17 cellular contexts compared by ENCODE assay signal in the genomic region with DNA sequence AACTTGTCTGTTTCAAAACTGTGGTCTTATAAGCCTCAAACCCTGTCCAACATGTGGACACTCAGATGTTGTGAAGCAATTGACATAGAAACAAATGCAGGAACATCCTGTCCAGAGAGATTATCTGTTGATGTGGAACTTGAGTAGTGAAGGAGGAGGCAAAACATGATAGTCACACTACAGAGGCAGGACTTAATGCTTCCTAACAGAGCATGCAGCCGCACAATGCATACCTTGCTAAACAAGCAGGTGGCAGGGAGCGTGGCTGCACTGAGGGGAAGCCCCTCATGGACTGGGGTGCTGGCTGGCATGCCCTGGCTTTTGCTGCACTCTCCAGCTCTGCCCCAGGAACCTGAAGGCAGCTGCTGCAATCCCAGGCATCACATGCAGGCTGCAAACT. TPM values are rescaled to one million over a fixed set of nuclear protein-coding genes. Genes with fewer than 3 reads are reported as not detected.
A peak's percentile ranks its signal among the peaks of the same experiment; 100 is the strongest.
DNase-seq lines count a peak whose midpoint lies in the region; ATAC-seq and TF ChIP-seq lines count a peak whose summit lies in the region.
"Had no signal": no experiment of that assay in that cellular context is flagged by ENCODE, and none has a peak within 500 bp of the region (broad histone marks: within the 10 kb centered on the region; RNA-seq: fewer than 3 reads in every experiment).

No MANE protein-coding gene starts in this region.

- peaks cover 80% of the 10 kb centered on the region for H3K36me3 Mint-ChIP-seq in activated T-cell treated with anti-CD3 and anti-CD28 coated beads, Interleukin-2, amount 50 U/mL, for 24 hours (ENCODE audit: low read depth)
- H3K36me3 Mint-ChIP-seq in activated T-cell treated with anti-CD3 and anti-CD28 coated beads, Interleukin-2, amount 50 U/mL, for 4 hours (ENCODE audit: insufficient read depth), result peaks cover 11% of the 10 kb centered on the region

- H3K9me3 ChIP-seq in gastrocnemius medialis (no peaks in the 10 kb centered on the region), GM23248 (ENCODE audit: low read depth) (no peaks in the 10 kb centered on the region)
- H3K9me3 ChIP-seq: BLaER1 treated with 17β-estradiol and CSF1 and Interleukin-3, amounts not matched to agents 10 nM and 100 nM had no signal

- H3K4me2 ChIP-seq in GM23248 (ENCODE audit: unreplicated experiment), result no peak overlapping the region
- H3K4me2 ChIP-seq: BLaER1 treated with 17β-estradiol and CSF1 and Interleukin-3, amounts not matched to agents 10 nM and 100 nM had no signal

- H3K9me2 ChIP-seq in GM23248 (ENCODE audit: insufficient read depth), result no peaks in the 10 kb centered on the region

- H3K9ac ChIP-seq in GM23248, result no peak overlapping the region
- H3K9ac ChIP-seq: BLaER1 treated with 17β-estradiol and CSF1 and Interleukin-3, amounts not matched to agents 10 nM and 100 nM had no signal

- DNase-seq in activated T-cell treated with anti-CD3 and anti-CD28 coated beads, Interleukin-2, amount 50 U/mL, for 24 hours, result no peak
- no peak for DNase-seq in activated T-cell treated with anti-CD3 and anti-CD28 coated beads, Interleukin-2, amount 50 U/mL, for 4 hours
- DNase-seq in MV-4-11 (lab: John Stamatoyannopoulos, UW) (peak; percentile 7), fibroblast of villous mesenchyme (ENCODE audit: low read depth) (peak; percentile 8), gastrocnemius medialis (peak; percentile 75), GM23248 (no peak), NCI-H446 (lab: John Stamatoyannopoulos, UW) (no peak), NCI-H2081 (lab: John Stamatoyannopoulos, UW) (no peak)
- DNase-seq: 8988T, IMR-90, Kasumi-1, MM.1S, NCI-H1105 treated with DMSO at 0.1 percent for 48 hours, NCI-H1694 treated with DMSO at 0.1 percent for 48 hours, NCI-H69, SIG-M5 had no signal

- no peak for ATAC-seq in activated T-cell treated with anti-CD3 and anti-CD28 coated beads, Interleukin-2, amount 50 U/mL, for 4 hours
- ATAC-seq in gastrocnemius medialis, result peak; percentile 83 to 86

- no peaks in the 10 kb centered on the region for H3K9me3 Mint-ChIP-seq in activated T-cell treated with anti-CD3 and anti-CD28 coated beads, Interleukin-2, amount 50 U/mL, for 24 hours
- no peaks in the 10 kb centered on the region for H3K9me3 Mint-ChIP-seq in activated T-cell treated with anti-CD3 and anti-CD28 coated beads, Interleukin-2, amount 50 U/mL, for 4 hours

- H3F3A ChIP-seq in GM23248 (ENCODE audit: insufficient read depth), result no peaks in the 10 kb centered on the region

- no peak overlapping the region for H2AFZ ChIP-seq in GM23248

- no peaks in the 10 kb centered on the region for H4K20me1 ChIP-seq in GM23248 (ENCODE audit: insufficient read depth)

- H3K36me3 ChIP-seq in gastrocnemius medialis (peaks cover 0 to 15% of the 10 kb centered on the region in 2 donors), GM23248 (ENCODE audit: low read depth) (no peaks in the 10 kb centered on the region)

- TF ChIP-seq CTCF in fibroblast of villous mesenchyme (IDR thresholded peaks at IDR 0.05; ENCODE audit: insufficient read depth, low read depth, low read length) (no peak), gastrocnemius medialis (IDR thresholded peaks at IDR 0.05 in 4 of 5, conservative IDR thresholded peaks at IDR 0.05 in 1 of 5) (no peak)

- H3K27ac ChIP-seq in gastrocnemius medialis, result peak overlapping the region; percentile 91 to 100 (median 96)
- H3K27ac ChIP-seq in GM23248, result no peak overlapping the region
- H3K27ac ChIP-seq: BLaER1 treated with 17β-estradiol and CSF1 and Interleukin-3, amounts not matched to agents 10 nM and 100 nM had no signal

- intact Hi-C loops in gastrocnemius medialis (cut with DNase I; ENCODE audit: low total_unique reads), result no loop called here

- no peak overlapping the region for H3K4me3 Mint-ChIP-seq in activated T-cell treated with anti-CD3 and anti-CD28 coated beads, Interleukin-2, amount 50 U/mL, for 24 hours
- H3K4me3 Mint-ChIP-seq in activated T-cell treated with anti-CD3 and anti-CD28 coated beads, Interleukin-2, amount 50 U/mL, for 4 hours, result no peak overlapping the region

- H3K4me3 ChIP-seq in fibroblast of villous mesenchyme (ENCODE audit: low read depth, low read length), result no peak overlapping the region
- H3K4me3 ChIP-seq in gastrocnemius medialis, result peak overlapping the region in 1 of 4 donors; percentile 10
- no peak overlapping the region for H3K4me3 ChIP-seq in GM23248
- H3K4me3 ChIP-seq: BLaER1 treated with 17β-estradiol and CSF1 and Interleukin-3, amounts not matched to agents 10 nM and 100 nM had no signal

- peak; percentile 60 to 85 for TF ChIP-seq POLR2A in gastrocnemius medialis (IDR thresholded peaks at IDR 0.05)

- in situ Hi-C loops in gastrocnemius medialis (cut with MboI; ENCODE audit: low sequenced_read_pairs in 4 of 4) (loop anchor here in 2 of 4 donors (10.0 kb wide), 2 partner anchors 147 to 157 kb away; partner anchors contain the start of gene CLTCL1 (in 1 of the 2)), GM23248 (cut with MboI) (no loop called here)

- peaks cover 85% of the 10 kb centered on the region for H3K79me2 ChIP-seq in GM23248 (ENCODE audit: insufficient read depth)

- WGBS in GM23248 (ENCODE audit: low coverage in 1 of 2, low lambda C conversion rate in 2 of 2, missing lambda C conversion rate in 2 of 2), 2 experiments, result 97 to 98% methylated on average over 2 of the region's 2 CpGs

- H3K27me3 ChIP-seq in gastrocnemius medialis (no peaks in the 10 kb centered on the region), GM23248 (replicated peaks; ENCODE audit: insufficient read depth) (no peaks in the 10 kb centered on the region)
- H3K27me3 ChIP-seq: BLaER1 treated with 17β-estradiol and CSF1 and Interleukin-3, amounts not matched to agents 10 nM and 100 nM had no signal

- no peaks in the 10 kb centered on the region for H3K27me3 Mint-ChIP-seq in activated T-cell treated with anti-CD3 and anti-CD28 coated beads, Interleukin-2, amount 50 U/mL, for 24 hours
- H3K27me3 Mint-ChIP-seq in activated T-cell treated with anti-CD3 and anti-CD28 coated beads, Interleukin-2, amount 50 U/mL, for 4 hours (ENCODE audit: low read depth), result no peaks in the 10 kb centered on the region

- H3K27ac Mint-ChIP-seq in activated T-cell treated with anti-CD3 and anti-CD28 coated beads, Interleukin-2, amount 50 U/mL, for 24 hours, result peak overlapping the region; percentile 17

- peaks cover 40% of the 10 kb centered on the region for H3K4me1 Mint-ChIP-seq in activated T-cell treated with anti-CD3 and anti-CD28 coated beads, Interleukin-2, amount 50 U/mL, for 24 hours (ENCODE audit: low read depth)
- peaks cover 26% of the 10 kb centered on the region for H3K4me1 Mint-ChIP-seq in activated T-cell treated with anti-CD3 and anti-CD28 coated beads, Interleukin-2, amount 50 U/mL, for 4 hours (ENCODE audit: low read depth)

- H3K4me1 ChIP-seq in gastrocnemius medialis (peaks cover 80 to 90% of the 10 kb centered on the region in 2 donors), GM23248 (ENCODE audit: insufficient read depth) (no peaks in the 10 kb centered on the region; the same call in 1 of the 2 replicates)

RNA-seq across cellular contexts. Expression of gene C22orf39, which starts 5.3 kb away (rescaled TPM):
- total RNA-seq in activated T-cell treated with anti-CD3 and anti-CD28 coated beads, Interleukin-2, amount 50 U/mL, for 4 hours, result 10 to 100 TPM; 14.3 to 20.9 (median 18.8) TPM
- total RNA-seq in fibroblast of villous mesenchyme (11.3 and 12.5 TPM in 2 replicates), gastrocnemius medialis (100 to 1,000 TPM; 157 to 182 (median 178) TPM)
- total RNA-seq in GM23248 (2014; rRNA removed; shearing (Covaris generic)), result 14.4 and 15.0 TPM in 2 replicates
- 21.3 and 22.8 TPM in 2 replicates for polyA plus RNA-seq in GM23248 (2016; fragmentation: Nextera tagmentation; extraction: Ambion mirVana)

RNA-seq across cellular contexts. Expression of gene MRPL40, which starts 9.8 kb away (rescaled TPM):
- total RNA-seq in activated T-cell treated with anti-CD3 and anti-CD28 coated beads, Interleukin-2, amount 50 U/mL, for 4 hours, result 10 to 100 TPM; 35.9 to 41.4 (median 39.2) TPM
- total RNA-seq in fibroblast of villous mesenchyme, result 46.2 and 52.2 TPM in 2 replicates
- 10 to 100 TPM; 53.8 to 75.1 (median 61.5) TPM for total RNA-seq in gastrocnemius medialis
- total RNA-seq in GM23248 (2014; rRNA removed; shearing (Covaris generic)), result 27.3 and 37.6 TPM in 2 replicates
- polyA plus RNA-seq in GM23248 (2016; fragmentation: Nextera tagmentation; extraction: Ambion mirVana), result 80.8 and 81.9 TPM in 2 replicates

RNA-seq across cellular contexts. Expression of gene HIRA, which starts 10.6 kb away (rescaled TPM):
- total RNA-seq in activated T-cell treated with anti-CD3 and anti-CD28 coated beads, Interleukin-2, amount 50 U/mL, for 4 hours, result 10 to 100 TPM; 36.8 to 41.4 (median 38.2) TPM
- total RNA-seq in fibroblast of villous mesenchyme (18.7 and 19.0 TPM in 2 replicates), gastrocnemius medialis (10 to 100 TPM; 14.2 to 46.8 (median 24.6) TPM)
- 18.6 and 24.2 TPM in 2 replicates for total RNA-seq in GM23248 (2014; rRNA removed; shearing (Covaris generic))
- 2.1 and 2.7 TPM in 2 replicates for polyA plus RNA-seq in GM23248 (2016; fragmentation: Nextera tagmentation; extraction: Ambion mirVana)

RNA-seq across cellular contexts. Expression of gene UFD1, which starts 36.8 kb away (rescaled TPM):
- 100 to 1,000 TPM; 107 TPM for total RNA-seq in activated T-cell treated with anti-CD3 and anti-CD28 coated beads, Interleukin-2, amount 50 U/mL, for 4 hours
- total RNA-seq in fibroblast of villous mesenchyme (44.9 and 67.3 TPM in 2 replicates), gastrocnemius medialis (100 to 1,000 TPM; 106 to 199 (median 165) TPM)
- 55.2 and 61.2 TPM in 2 replicates for total RNA-seq in GM23248 (2014; rRNA removed; shearing (Covaris generic))
- polyA plus RNA-seq in GM23248 (2016; fragmentation: Nextera tagmentation; extraction: Ambion mirVana), result 113 and 117 TPM in 2 replicates

RNA-seq across cellular contexts. Expression of gene CDC45, which starts 37.6 kb away (rescaled TPM):
- total RNA-seq in activated T-cell treated with anti-CD3 and anti-CD28 coated beads, Interleukin-2, amount 50 U/mL, for 4 hours, result 10 to 100 TPM; 50.2 to 80.5 (median 54.7) TPM
- 8.1 and 10.4 TPM in 2 replicates for total RNA-seq in fibroblast of villous mesenchyme
- total RNA-seq in gastrocnemius medialis, result under 1 TPM in 1 of 4 donors, not detected in 3; 0.27 TPM
- total RNA-seq in GM23248 (2014; rRNA removed; shearing (Covaris generic)), result 9.5 TPM in 2 replicates
- polyA plus RNA-seq in GM23248 (2016; fragmentation: Nextera tagmentation; extraction: Ambion mirVana), result 10.1 and 10.6 TPM in 2 replicates

Comparison
In these comparisons a context has a peak if more than half of its experiments do, and no peak if none do; other contexts are left out.
1. DNase-seq: peak in MV-4-11 (single experiment), fibroblast of villous mesenchyme (single experiment) and gastrocnemius medialis (2 of 2); none in activated T-cell treated with anti-CD3 and anti-CD28 coated beads, Interleukin-2, amount 50 U/mL, for 24 hours (single experiment), activated T-cell treated with anti-CD3 and anti-CD28 coated beads, Interleukin-2, amount 50 U/mL, for 4 hours (single experiment), GM23248 (single experiment), NCI-H446 (0 of 2) and NCI-H2081 (0 of 2).
2. ATAC-seq: peak in gastrocnemius medialis (2 of 2); none in activated T-cell treated with anti-CD3 and anti-CD28 coated beads, Interleukin-2, amount 50 U/mL, for 4 hours (0 of 2).